In genomic region chr15:63066302-63066701, GRCh38 we compare ENCODE assay signal across 24 cellular contexts. TPM values are rescaled to one million over a fixed set of nuclear protein-coding genes. Genes with fewer than 3 reads are reported as not detected.
DNase-seq lines count a peak whose midpoint lies in the region; ATAC-seq and TF ChIP-seq lines count a peak whose summit lies in the region.
"Had no signal": no experiment of that assay in that cellular context is flagged by ENCODE, and none has a peak within 500 bp of the region (broad histone marks: within the 10 kb centered on the region; RNA-seq: fewer than 3 reads in every experiment).

No MANE protein-coding gene starts in this region.

- H3K27ac ChIP-seq in VCaP (peak overlapping the region; percentile 48), esophagus muscularis mucosa (replicated peaks in 1 of 4) (peak overlapping the region; percentile 56 to 97 (median 90))
- H3K27ac ChIP-seq: coronary artery, left lung had no signal

- H3K9me3 ChIP-seq in esophagus muscularis mucosa = no peaks in the 10 kb centered on the region
- H3K9me3 ChIP-seq: heart right ventricle, left lung had no signal

- peaks cover 91% of the 10 kb centered on the region for H3K36me3 Mint-ChIP-seq in osteocyte (ENCODE audit: unreplicated experiment)

- intact Hi-C loops in esophagus muscularis mucosa (cut with DNase I) (no loop called here), head of caudate nucleus (cut with DNase I) (no loop called here)

- H3K27ac Mint-ChIP-seq in osteocyte (ENCODE audit: unreplicated experiment) = peak overlapping the region; percentile 82
- H3K27ac Mint-ChIP-seq: activated CD4-positive, alpha-beta memory T cell treated with anti-CD3 and anti-CD28 coated beads, Interleukin-2, amount 10 ng/mL, durations not matched to agents 7 days and 5 days had no signal

- peaks cover 51% of the 10 kb centered on the region for H3K4me1 Mint-ChIP-seq in osteocyte (ENCODE audit: unreplicated experiment)

- no peaks in the 10 kb centered on the region for H3K9me3 Mint-ChIP-seq in osteocyte (ENCODE audit: unreplicated experiment)
- H3K9me3 Mint-ChIP-seq: activated CD4-positive, alpha-beta memory T cell treated with anti-CD3 and anti-CD28 coated beads, Interleukin-2, amount 10 ng/mL, durations not matched to agents 7 days and 5 days; brain had no signal

- WGBS in esophagus muscularis mucosa = 50% methylated on average over 3 of the region's 3 CpGs

- TF ChIP-seq POLR2A in esophagus muscularis mucosa (IDR thresholded peaks at IDR 0.05; ENCODE audit: low read depth) = no peak

- no peaks in the 10 kb centered on the region for H3K27me3 Mint-ChIP-seq in osteocyte (ENCODE audit: unreplicated experiment)
- H3K27me3 Mint-ChIP-seq: activated CD4-positive, alpha-beta memory T cell treated with anti-CD3 and anti-CD28 coated beads, Interleukin-2, amount 10 ng/mL, durations not matched to agents 7 days and 5 days had no signal

- H3K4me3 Mint-ChIP-seq in osteocyte (ENCODE audit: unreplicated experiment) = no peak overlapping the region
- H3K4me3 Mint-ChIP-seq: activated CD4-positive, alpha-beta memory T cell treated with anti-CD3 and anti-CD28 coated beads, Interleukin-2, amount 10 ng/mL, durations not matched to agents 7 days and 5 days; brain had no signal

- TF ChIP-seq EP300 in esophagus muscularis mucosa (IDR thresholded peaks at IDR 0.05) = no peak

- no peak for ATAC-seq in GM21526 (IDR thresholded peaks at IDR 0.05; ENCODE audit: low FRiP score, unreplicated experiment)
- ATAC-seq: HCT116; heart right ventricle; K562; left lung; stimulated activated naive CD8-positive, alpha-beta T cell treated with anti-CD3 and anti-CD28 coated beads, Interleukin-15, Interleukin-2, amounts not matched to agents 100 U/mL and 50 U/mL, for 24 hours had no signal

- DNase-seq in ACHN (peak; percentile 9), esophagus muscularis mucosa (ENCODE audit: extremely low spot score) (no peak), osteocyte (ENCODE audit: extremely low spot score, unreplicated experiment) (no peak), OCI-M2 (lab: John Stamatoyannopoulos, UW; ENCODE audit: unreplicated experiment) (no peak), head of caudate nucleus (no peak), NCI-H2029 treated with DMSO at 0.1 percent for 48 hours (lab: John Stamatoyannopoulos, UW) (no peak)
- DNase-seq: activated CD4-positive, alpha-beta memory T cell treated with anti-CD3 and anti-CD28 coated beads, Interleukin-2, amount 10 ng/mL, durations not matched to agents 7 days and 5 days; activated effector memory CD4-positive, alpha-beta T cell treated with anti-CD3 and anti-CD28 coated beads, Interleukin-2, amount 50 U/mL, for 16 hours; heart right ventricle; left lung; NCI-H1436 treated with DMSO at 0.1 percent for 48 hours; NCI-H510A treated with DMSO at 0.1 percent for 48 hours; retina; RPMI8226; stimulated activated CD4-positive, alpha-beta T cell treated with anti-CD3 and anti-CD28 coated beads, Interleukin-4, amount 100 ng/mL, for 24 hours; stimulated activated naive CD8-positive, alpha-beta T cell treated with anti-CD3 and anti-CD28 coated beads, Interleukin-15, Interleukin-2, amounts not matched to agents 100 U/mL and 50 U/mL, for 24 hours; trophoblast cell had no signal

- H3K36me3 ChIP-seq in esophagus muscularis mucosa = peaks cover 69 to 99% (median 91%) of the 10 kb centered on the region in 4 donors

- TF ChIP-seq CTCF in VCaP (conservative IDR thresholded peaks at IDR 0.05) (no peak), esophagus muscularis mucosa (IDR thresholded peaks at IDR 0.05) (no peak), osteocyte (IDR thresholded peaks at IDR 0.05) (no peak)

- in situ Hi-C loops in ACHN (cut with HindIII; ENCODE audit: low pct_ligation_motif_present, low pct_unique_long_range_greater_than_20kb, low sequenced_read_pairs) = no loop called here

- H3K4me1 ChIP-seq in esophagus muscularis mucosa = peaks cover 65 to 99% (median 98%) of the 10 kb centered on the region in 4 donors
- H3K4me1 ChIP-seq: left lung had no signal

- no peaks in the 10 kb centered on the region for H3K27me3 ChIP-seq in esophagus muscularis mucosa
- H3K27me3 ChIP-seq: BLaER1 treated with 17β-estradiol and CSF1 and Interleukin-3, amounts not matched to agents 10 nM and 100 nM; heart right ventricle; left lung had no signal

- no peak overlapping the region for H3K4me3 ChIP-seq in esophagus muscularis mucosa
- H3K4me3 ChIP-seq: BLaER1 treated with 17β-estradiol and CSF1 and Interleukin-3, amounts not matched to agents 10 nM and 100 nM; coronary artery; heart right ventricle; K562; left lung had no signal

RNA-seq across cellular contexts. Expression of gene TPM1, which starts 23.8 kb away (rescaled TPM):
- 1,000 to 10,000 TPM; 5,599 to 7,718 (median 6,496) TPM for total RNA-seq in esophagus muscularis mucosa
- 1,635 and 1,747 TPM in 2 replicates for total RNA-seq in osteocyte

RNA-seq across cellular contexts. Expression of gene LACTB, which starts 55.4 kb away (rescaled TPM):
- total RNA-seq in esophagus muscularis mucosa (10 to 100 TPM; 15.4 to 22.8 (median 18.7) TPM), osteocyte (11.2 and 13.3 TPM in 2 replicates)
